Comparison of ENCODE assay signal across 27 cellular contexts in genomic region chr11:86586307-86586706, GRCh38.
"Had no signal": no experiment of that assay in that cellular context is flagged by ENCODE, and none has a peak within 500 bp of the region (broad histone marks: within the 10 kb centered on the region; RNA-seq: fewer than 3 reads in every experiment).

No MANE protein-coding gene starts in this region.

- H3K4me3 ChIP-seq: coronary artery, dorsolateral prefrontal cortex had no signal

- H3K27me3 ChIP-seq: brain microvascular endothelial cell, dorsolateral prefrontal cortex had no signal

- ATAC-seq: activated CD4-positive, CD25-positive, alpha-beta regulatory T cell treated with anti-CD3 and anti-CD28 coated beads, Interleukin-2, amount 50 U/mL, for 24 hours; activated CD8-positive, alpha-beta T cell treated with anti-CD3 and anti-CD28 coated beads for 36 hours; activated T-cell treated with anti-CD3 and anti-CD28 coated beads, Interleukin-2, amount 50 U/mL, for 4 hours; activated T-helper 17 cell treated with anti-CD3 and anti-CD28 coated beads, Interleukin-2, amount 50 U/mL, for 72 hours; esophagus mucosa; T-helper 17 cell had no signal

- H3K27ac ChIP-seq: brain microvascular endothelial cell, WERI-Rb-1 had no signal

- DNase-seq: activated B cell treated with CpG ODN at 0.5 μM for 24 hours; activated CD4-positive, alpha-beta T cell treated with anti-CD3 and anti-CD28 coated beads for 48 hours; activated CD4-positive, alpha-beta T cell treated with anti-CD3 and anti-CD28 coated beads, Interleukin-2, amount 50 U/mL, for 1 hour; activated CD4-positive, alpha-beta T cell treated with anti-CD3 and anti-CD28 coated beads, Interleukin-2, amount 50 U/mL, for 48 hours; activated CD8-positive, alpha-beta memory T cell treated with anti-CD3 and anti-CD28 coated beads for 24 hours; activated CD8-positive, alpha-beta T cell treated with anti-CD3 and anti-CD28 coated beads for 36 hours; activated effector memory CD4-positive, alpha-beta T cell treated with Interleukin-2 at 50 U/mL for 16 hours; activated gamma-delta T cell treated with Interleukin-2 at 50 U/mL for 16 hours; activated naive CD4-positive, alpha-beta T cell treated with anti-CD3 and anti-CD28 coated beads, Interleukin-2, amount 50 U/mL, for 16 hours; activated naive CD4-positive, alpha-beta T cell treated with Interleukin-2 at 50 U/mL for 16 hours; activated T-cell treated with anti-CD3 and anti-CD28 coated beads, Interleukin-2, amount 50 U/mL, for 4 hours; amniotic stem cell; anterior cingulate cortex; brain microvascular endothelial cell; dorsolateral prefrontal cortex; effector memory CD4-positive, alpha-beta T cell; endodermal cell; foreskin fibroblast; SW 1271; T-helper 1 cell; T-helper 17 cell; T1000; WERI-Rb-1 had no signal

- H3K36me3 ChIP-seq: brain microvascular endothelial cell had no signal
